In the genomic region with DNA sequence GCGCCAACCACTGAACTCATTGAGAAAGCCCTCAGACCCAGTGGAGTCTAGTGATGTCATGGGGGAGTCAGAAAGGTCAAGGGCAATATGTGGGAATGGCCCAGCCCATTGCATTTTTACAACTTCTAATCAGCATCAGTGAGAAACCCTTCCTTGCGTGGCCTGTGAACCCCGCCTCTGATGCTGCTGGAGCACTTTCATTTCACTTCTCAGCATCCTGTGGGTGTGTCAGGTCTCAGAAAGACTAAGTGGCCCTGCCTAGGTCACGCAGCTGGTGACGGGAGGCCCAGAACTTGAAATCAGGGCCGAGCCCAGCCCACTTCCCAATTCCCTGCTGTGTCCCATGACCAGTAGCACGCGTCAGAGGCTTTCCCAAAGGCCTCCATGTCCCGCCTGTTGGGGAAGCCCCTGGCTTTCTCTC, we compare ENCODE assay signal across 11 cellular contexts. TPM values are rescaled to one million over a fixed set of nuclear protein-coding genes. Genes with fewer than 3 reads are reported as not detected.
DNase-seq lines count a peak whose midpoint lies in the region; ATAC-seq, FAIRE-seq and TF ChIP-seq lines count a peak whose summit lies in the region.
"Had no signal": no experiment of that assay in that cellular context is flagged by ENCODE, and none has a peak within 500 bp of the region (broad histone marks: within the 10 kb centered on the region; RNA-seq: fewer than 3 reads in every experiment).

No MANE protein-coding gene starts in this region.

- BruUV-seq in HepG2 (replicated peaks; lab: Mats Ljungman, UMichigan) = no TSS peak

- peaks cover 0 to 24% of the 10 kb centered on the region in 2 donors for H3K4me1 ChIP-seq in right atrium auricular region
- no peaks in the 10 kb centered on the region for H3K4me1 ChIP-seq in HepG2 (ENCODE audit: insufficient read depth, low read length)
- peaks cover 0 to 28% (median 3%) of the 10 kb centered on the region in 3 donors for H3K4me1 ChIP-seq in gastroesophageal sphincter

- H2AFZ ChIP-seq in HepG2 (ENCODE audit: low read length) = no peak overlapping the region

- H3K9ac ChIP-seq in HepG2 (ENCODE audit: insufficient read depth, low read depth, low read length) = no peak overlapping the region

- 63% methylated on average over 9 of the region's 9 CpGs for WGBS in HepG2 (ENCODE audit: low lambda C conversion rate)
- 70% methylated on average over 5 of the region's 9 CpGs; no CpG with 5 or more reads in 1 of the 2 donors for WGBS in gastroesophageal sphincter (ENCODE audit: low coverage in 1 of 2), 2 donors

- no peak for TF ChIP-seq RAD21 in HepG2 (CRISPR knock-in tag; IDR thresholded peaks at IDR 0.05)

- H3K27me3 ChIP-seq in right atrium auricular region (no peaks in the 10 kb centered on the region), HepG2 (ENCODE audit: control insufficient read depth in 1 of 2, insufficient read depth in 2 of 2, low read length in 2 of 2) (peaks cover 5 to 16% of the 10 kb centered on the region in 2 experiments; a peak in 3 of 5 replicates), MG63 (peaks cover 2% of the 10 kb centered on the region; the same call in 1 of the 2 replicates), gastroesophageal sphincter (peaks cover 47% of the 10 kb centered on the region)

- no peaks in the 10 kb centered on the region for H3K79me2 ChIP-seq in HepG2 (ENCODE audit: insufficient read depth, low read length)

- FAIRE-seq in HepG2 (lab: Jason Lieb, UNC) = no peak
- FAIRE-seq: A549, H1 had no signal

- no peak for TF ChIP-seq CTCF in right atrium auricular region (IDR thresholded peaks at IDR 0.05)
- no peak for TF ChIP-seq CTCF in HepG2 (CRISPR knock-in tag; IDR thresholded peaks at IDR 0.05)
- TF ChIP-seq CTCF in gastroesophageal sphincter (IDR thresholded peaks at IDR 0.05) = no peak

- no peak for TF ChIP-seq POLR2A in HepG2 (IDR thresholded peaks at IDR 0.05; ENCODE audit: insufficient read depth in 1 of 2, low read depth in 2 of 2, low read length in 2 of 2)
- no peak for TF ChIP-seq POLR2A in gastroesophageal sphincter (IDR thresholded peaks at IDR 0.05)

- POLR2A ChIA-PET in HepG2 (lab: Yijun Ruan, JAX) = no interaction called here

- TF ChIP-seq EP300 in HepG2 (IDR thresholded peaks at IDR 0.05; ENCODE audit: low read depth in 2 of 2, low read length in 2 of 2) (no peak), HepG2 (CRISPR knock-in tag; IDR thresholded peaks at IDR 0.05; ENCODE audit: borderline replicate concordance) (no peak), gastroesophageal sphincter (IDR thresholded peaks at IDR 0.05) (no peak)

- no peak overlapping the region for H3K4me2 ChIP-seq in HepG2 (ENCODE audit: low read depth, low read length)
- H3K4me2 ChIP-seq: A549 had no signal

- H3K9me3 ChIP-seq in right atrium auricular region (no peaks in the 10 kb centered on the region), HepG2 (ENCODE audit: low read length) (no peaks in the 10 kb centered on the region), MG63 (no peaks in the 10 kb centered on the region), gastroesophageal sphincter (no peaks in the 10 kb centered on the region)
- H3K9me3 ChIP-seq: A549 had no signal

- no peak overlapping the region for H3K27ac ChIP-seq in right atrium auricular region
- H3K27ac ChIP-seq in HepG2 (ENCODE audit: extremely low read length, insufficient read depth, low read length) = no peak overlapping the region
- H3K27ac ChIP-seq in gastroesophageal sphincter = no peak overlapping the region
- H3K27ac ChIP-seq: A549 had no signal

- no peaks in the 10 kb centered on the region for H4K20me1 ChIP-seq in HepG2 (ENCODE audit: insufficient read depth, low read length)

- in situ Hi-C loops in HepG2 (cut with HindIII; ENCODE audit: extremely low pct_ligation_motif_present, low pct_unique_long_range_greater_than_20kb) = no loop called here

- H3K4me3 ChIP-seq in right atrium auricular region = no peak overlapping the region
- no peak overlapping the region for H3K4me3 ChIP-seq in HepG2 (replicated peaks in 1 of 3; ENCODE audit: insufficient read depth in 1 of 3, low read depth in 2 of 3, low read length in 3 of 3)
- no peak overlapping the region for H3K4me3 ChIP-seq in MG63
- no peak overlapping the region for H3K4me3 ChIP-seq in gastroesophageal sphincter
- H3K4me3 ChIP-seq: A549 had no signal

- CTCF ChIA-PET in HepG2 (lab: Yijun Ruan, JAX; ENCODE audit: low intra/inter-chr PET ratio, low total read pairs) = no interaction called here

- ATAC-seq in Right ventricle myocardium inferior = no peak
- no peak for ATAC-seq in HepG2
- ATAC-seq in gastroesophageal sphincter = no peak
- ATAC-seq: A549 had no signal

- H3K36me3 ChIP-seq in right atrium auricular region (no peaks in the 10 kb centered on the region), HepG2 (replicated peaks in 1 of 2; ENCODE audit: control insufficient read depth in 1 of 2, insufficient read depth in 2 of 2, low read length in 2 of 2) (no peaks in the 10 kb centered on the region), MG63 (no peaks in the 10 kb centered on the region), gastroesophageal sphincter (no peaks in the 10 kb centered on the region)

- DNase-seq in Right ventricle myocardium inferior (ENCODE audit: missing footprints) (peak; percentile 60), right atrium auricular region (ENCODE audit: low spot score) (no peak), HepG2 (ENCODE audit: low spot score) (no peak), islet precursor cell (no peak), MG63 (no peak), AG08396 (ENCODE audit: low spot score) (no peak)
- peak; percentile 62 to 74 for DNase-seq in activated CD4-positive, alpha-beta T cell treated with anti-CD3 and anti-CD28 coated beads, Interleukin-2, amount 50 U/mL, for 48 hours
- DNase-seq: NCI-H524 treated with DMSO at 0.1 percent for 48 hours had no signal

- intact Hi-C loops in Right ventricle myocardium inferior (cut with DNase I) = no loop called here
- intact Hi-C loops in HepG2 (cut with micrococcal nuclease; ENCODE audit: unreplicated experiment) = no loop called here

RNA-seq across cellular contexts. Expression of a gene that starts 6.1 kb away (rescaled TPM):
- total RNA-seq in Right ventricle myocardium inferior (not detected), right atrium auricular region (not detected), HepG2 (2016; rRNA removed; fragmentation: Illumina TruSeq; extraction: Trizol) (not detected in 2 replicates), gastroesophageal sphincter (not detected)
- total RNA-seq in HepG2 (2016; cell fraction: cytosol; rRNA removed; fragmentation: Illumina TruSeq; extraction: Trizol; ENCODE audit: low read depth) = not detected in 2 replicates
- not detected in 2 replicates for total RNA-seq in HepG2 (2016; cell fraction: insoluble cytoplasmic fraction; rRNA removed; fragmentation: Illumina TruSeq; extraction: Trizol)
- not detected in 2 replicates for total RNA-seq in HepG2 (2016; cell fraction: membrane; rRNA removed; fragmentation: Illumina TruSeq; extraction: Trizol)
- total RNA-seq in HepG2 (2016; cell fraction: nucleus; rRNA removed; fragmentation: Illumina TruSeq; extraction: Trizol) = not detected in 2 replicates
- not detected in 2 replicates for polyA plus RNA-seq in HepG2 (2011; rRNA removed)
- not detected in 2 replicates for polyA plus RNA-seq in HepG2 (2011; cell fraction: cytosol; rRNA removed)
- polyA plus RNA-seq in HepG2 (2011; cell fraction: nucleus; rRNA removed) = not detected in 2 replicates
- polyA plus RNA-seq in HepG2 (2012) = not detected in 2 replicates
- polyA plus RNA-seq in HepG2 (2016; cell fraction: cytosol; fragmentation: Illumina TruSeq; extraction: Trizol; ENCODE audit: low read depth) = not detected in 2 replicates
- not detected in 2 replicates for polyA plus RNA-seq in HepG2 (2016; cell fraction: insoluble cytoplasmic fraction; fragmentation: Illumina TruSeq; extraction: Trizol; ENCODE audit: low read depth)
- polyA plus RNA-seq in HepG2 (2016; cell fraction: membrane; fragmentation: Illumina TruSeq; extraction: Trizol; ENCODE audit: low read depth) = not detected in 2 replicates
- polyA plus RNA-seq in HepG2 (2016; cell fraction: nucleus; fragmentation: Illumina TruSeq; extraction: Trizol; ENCODE audit: insufficient read depth, low read depth) = not detected in 2 replicates
- polyA minus RNA-seq in HepG2 (2011; rRNA and poly(A)+ RNA removed; ENCODE audit: low replicate concordance) = not detected in 2 replicates
- not detected in 2 replicates for polyA minus RNA-seq in HepG2 (2011; cell fraction: cytosol; rRNA and poly(A)+ RNA removed)
- not detected in 2 replicates for polyA minus RNA-seq in HepG2 (2011; cell fraction: nucleus; rRNA and poly(A)+ RNA removed)
- total RNA-seq in MG63 (2014; rRNA removed; shearing (Covaris generic); ENCODE audit: low replicate concordance) = not detected in 2 replicates
- polyA plus RNA-seq: A549 had no signal

RNA-seq across cellular contexts. Expression of a gene that starts 45.9 kb away (rescaled TPM):
- total RNA-seq in Right ventricle myocardium inferior (0.16 TPM), right atrium auricular region (under 1 TPM in 1 of 2 donors, not detected in 1; 0.30 TPM), HepG2 (2016; rRNA removed; fragmentation: Illumina TruSeq; extraction: Trizol) (not detected in 2 replicates), gastroesophageal sphincter (1 to 10 TPM in 2 of 4 donors, under 1 TPM in 2; 0.81 to 2.1 (median 1.5) TPM)
- total RNA-seq in HepG2 (2016; cell fraction: cytosol; rRNA removed; fragmentation: Illumina TruSeq; extraction: Trizol; ENCODE audit: low read depth) = not detected in 2 replicates
- total RNA-seq in HepG2 (2016; cell fraction: insoluble cytoplasmic fraction; rRNA removed; fragmentation: Illumina TruSeq; extraction: Trizol) = not detected in 2 replicates
- not detected in 2 replicates for total RNA-seq in HepG2 (2016; cell fraction: membrane; rRNA removed; fragmentation: Illumina TruSeq; extraction: Trizol)
- not detected in 2 replicates for total RNA-seq in HepG2 (2016; cell fraction: nucleus; rRNA removed; fragmentation: Illumina TruSeq; extraction: Trizol)
- not detected in 2 replicates for polyA plus RNA-seq in HepG2 (2011; rRNA removed)
- polyA plus RNA-seq in HepG2 (2011; cell fraction: cytosol; rRNA removed) = not detected in 2 replicates
- not detected in 2 replicates for polyA plus RNA-seq in HepG2 (2011; cell fraction: nucleus; rRNA removed)
- polyA plus RNA-seq in HepG2 (2012) = not detected in 2 replicates
- not detected in 2 replicates for polyA plus RNA-seq in HepG2 (2016; cell fraction: cytosol; fragmentation: Illumina TruSeq; extraction: Trizol; ENCODE audit: low read depth)
- polyA plus RNA-seq in HepG2 (2016; cell fraction: insoluble cytoplasmic fraction; fragmentation: Illumina TruSeq; extraction: Trizol; ENCODE audit: low read depth) = not detected in 2 replicates
- polyA plus RNA-seq in HepG2 (2016; cell fraction: membrane; fragmentation: Illumina TruSeq; extraction: Trizol; ENCODE audit: low read depth) = not detected in 2 replicates
- polyA plus RNA-seq in HepG2 (2016; cell fraction: nucleus; fragmentation: Illumina TruSeq; extraction: Trizol; ENCODE audit: insufficient read depth, low read depth) = not detected in 2 replicates
- polyA minus RNA-seq in HepG2 (2011; rRNA and poly(A)+ RNA removed; ENCODE audit: low replicate concordance) = not detected in 2 replicates
- polyA minus RNA-seq in HepG2 (2011; cell fraction: cytosol; rRNA and poly(A)+ RNA removed) = not detected in 2 replicates
- not detected in 2 replicates for polyA minus RNA-seq in HepG2 (2011; cell fraction: nucleus; rRNA and poly(A)+ RNA removed)
- not detected in 2 replicates for total RNA-seq in MG63 (2014; rRNA removed; shearing (Covaris generic); ENCODE audit: low replicate concordance)
- polyA plus RNA-seq: A549 had no signal

Comparison
In these comparisons a context has a peak if more than half of its experiments do, and no peak if none do; other contexts are left out.
1. DNase-seq: peak in Right ventricle myocardium inferior (single experiment) and activated CD4-positive, alpha-beta T cell treated with anti-CD3 and anti-CD28 coated beads, Interleukin-2, amount 50 U/mL, for 48 hours (2 of 2); none in right atrium auricular region (single experiment), HepG2 (single experiment), islet precursor cell (single experiment), MG63 (single experiment) and AG08396 (single experiment).